In genomic region chr9:70701163-70701562, GRCh38 we compare ENCODE assay signal across 24 cellular contexts.
"Had no signal": no experiment of that assay in that cellular context is flagged by ENCODE, and none has a peak within 500 bp of the region (broad histone marks: within the 10 kb centered on the region; RNA-seq: fewer than 3 reads in every experiment).

No MANE protein-coding gene starts in this region.

- H3K27me3 ChIP-seq: body of pancreas, suprapubic skin, transverse colon had no signal

- H3K4me1 ChIP-seq: body of pancreas, suprapubic skin, transverse colon had no signal

- FAIRE-seq: colon, islet of Langerhans, urothelium cell line had no signal

- DNase-seq: activated CD4-positive, alpha-beta T cell treated with anti-CD3 and anti-CD28 coated beads, Interleukin-2, amount 50 U/mL, for 1 hour; activated CD4-positive, CD25-positive, alpha-beta regulatory T cell treated with anti-CD3 and anti-CD28 coated beads, Interleukin-2, amount 50 U/mL, for 72 hours; activated CD8-positive, alpha-beta T cell treated with anti-CD3 and anti-CD28 coated beads, Interleukin-2, amount 10 ng/mL, durations not matched to agents 7 days and 5 days; activated gamma-delta T cell; activated naive CD4-positive, alpha-beta T cell treated with anti-CD3 and anti-CD28 coated beads, Interleukin-2, amount 50 U/mL, for 16 hours; activated naive CD8-positive, alpha-beta T cell treated with anti-CD3 and anti-CD28 coated beads, Interleukin-2, amount 50 U/mL, for 24 hours; body of pancreas; central memory CD4-positive, alpha-beta T cell; effector memory CD4-positive, alpha-beta T cell; foreskin melanocyte; hypothalamus; left colon; naive thymus-derived CD8-positive, alpha-beta T cell; stimulated activated CD4-positive, alpha-beta T cell treated with anti-CD3 and anti-CD28 coated beads, Interleukin-1b, Interleukin-23, amount 100 ng/mL, for 48 hours; stimulated activated naive CD8-positive, alpha-beta T cell treated with anti-CD3 and anti-CD28 coated beads, Interleukin-15, amount 100 ng/mL, for 72 hours; transverse colon had no signal

- H3K9me3 ChIP-seq: body of pancreas, suprapubic skin, transverse colon had no signal

- ATAC-seq: activated CD8-positive, alpha-beta T cell treated with anti-CD3 and anti-CD28 coated beads, Interleukin-2, amount 10 ng/mL, durations not matched to agents 7 days and 5 days; activated naive CD8-positive, alpha-beta T cell treated with anti-CD3 and anti-CD28 coated beads, Interleukin-2, amount 50 U/mL, for 24 hours; body of pancreas; left colon; naive thymus-derived CD8-positive, alpha-beta T cell; stimulated activated effector memory CD8-positive, alpha-beta T cell treated with anti-CD3 and anti-CD28 coated beads, Interleukin-12 subunit alpha, Interleukin-12 subunit beta, amount 100 ng/mL, for 72 hours; stimulated activated naive CD8-positive, alpha-beta T cell treated with anti-CD3 and anti-CD28 coated beads, Interleukin-15, amount 100 ng/mL, for 72 hours had no signal

- H3K4me3 ChIP-seq: body of pancreas, lung, skin epidermis, suprapubic skin, transverse colon had no signal

- H3K27ac ChIP-seq: body of pancreas, skin epidermis, suprapubic skin, transverse colon, VCaP had no signal

- H3K36me3 ChIP-seq: suprapubic skin, transverse colon had no signal
